Comparison of ENCODE assay signal across 18 cellular contexts in genomic region chr21:42829954-42830353, GRCh38.
"Had no signal": no experiment of that assay in that cellular context is flagged by ENCODE, and none has a peak within 500 bp of the region (broad histone marks: within the 10 kb centered on the region; RNA-seq: fewer than 3 reads in every experiment).

No MANE protein-coding gene starts in this region.

- H3K27me3 ChIP-seq: body of pancreas, testis had no signal

- H3K4me1 ChIP-seq: prostate gland, testis had no signal

- H3K36me3 ChIP-seq: left lung, prostate gland had no signal

- ATAC-seq: body of pancreas, left lung, SK-N-SH treated with all-trans-retinoic acid at 6 μM for 48 hours had no signal

- DNase-seq: activated CD4-positive, alpha-beta T cell treated with anti-CD3 and anti-CD28 coated beads for 48 hours; activated CD4-positive, CD25-positive, alpha-beta regulatory T cell; activated naive CD4-positive, alpha-beta T cell; activated naive CD8-positive, alpha-beta T cell treated with anti-CD3 and anti-CD28 coated beads for 36 hours; body of pancreas; erythroblast; foreskin melanocyte; left lung; midbrain; occipital lobe; stimulated activated CD4-positive, alpha-beta T cell treated with anti-CD3 and anti-CD28 coated beads, Interleukin-15, amount 100 ng/mL, for 24 hours; stimulated activated CD4-positive, alpha-beta T cell treated with anti-CD3 and anti-CD28 coated beads, Interleukin-2, amount 100 ng/mL, for 48 hours; T-helper 1 cell; T-helper 9 cell; testis had no signal

- H3K4me3 ChIP-seq: body of pancreas, left lung, prostate gland, skin epidermis, testis had no signal

- H3K9me3 ChIP-seq: body of pancreas, left lung, prostate gland, testis had no signal

- H3K27ac ChIP-seq: body of pancreas, left lung, prostate gland, skin epidermis, testis had no signal
